In genomic region chr22:31350410-31350863, GRCh38 we compare ENCODE assay signal across 1 cellular context.
TF ChIP-seq lines count a peak whose summit lies in the region.

No MANE protein-coding gene starts in this region.

TF ChIP-seq in HepG2, 621 proteins besides CTCF, POLR2A, EP300 and RAD21 (continued from another document and continues in another):
- TF ChIP-seq ZKSCAN1 (IDR thresholded peaks at IDR 0.05; ENCODE audit: low read length) (peak; percentile 96), SP4 (CRISPR knock-in tag; IDR thresholded peaks at IDR 0.05) (no peak), ZNF614 (CRISPR knock-in tag; IDR thresholded peaks at IDR 0.05; ENCODE audit: borderline replicate concordance) (no peak), CHD4 (IDR thresholded peaks at IDR 0.05; ENCODE audit: borderline replicate concordance, low read length) (no peak; the same call in 1 of the 2 replicates), ZNF597 (CRISPR knock-in tag; IDR thresholded peaks at IDR 0.05) (no peak), ZC3H13 (CRISPR knock-in tag; IDR thresholded peaks at IDR 0.05) (no peak), RCOR2 (CRISPR knock-in tag; IDR thresholded peaks at IDR 0.05) (peak; percentile 87), MLXIP (CRISPR knock-in tag; IDR thresholded peaks at IDR 0.05; ENCODE audit: borderline replicate concordance) (no peak), ZNF557 (CRISPR knock-in tag; IDR thresholded peaks at IDR 0.05) (no peak), ZBTB25 (CRISPR knock-in tag; IDR thresholded peaks at IDR 0.05) (no peak), ELK4 (CRISPR knock-in tag; IDR thresholded peaks at IDR 0.05; ENCODE audit: borderline replicate concordance) (no peak), SP5 (CRISPR knock-in tag; IDR thresholded peaks at IDR 0.05; ENCODE audit: borderline replicate concordance, low read depth) (no peak), ZNF414 (CRISPR knock-in tag; IDR thresholded peaks at IDR 0.05) (no peak), ZFX (CRISPR knock-in tag; IDR thresholded peaks at IDR 0.05; ENCODE audit: low read depth) (peak; percentile 54), NR2F2 (IDR thresholded peaks at IDR 0.05; ENCODE audit: borderline replicate concordance, low read depth) (no peak), RARA (CRISPR knock-in tag; IDR thresholded peaks at IDR 0.05) (peak; percentile 51), HCFC1 (IDR thresholded peaks at IDR 0.05; ENCODE audit: low read depth, low read length) (no peak), ZNF576 (CRISPR knock-in tag; IDR thresholded peaks at IDR 0.05) (no peak), ZNF550 (CRISPR knock-in tag; IDR thresholded peaks at IDR 0.05; ENCODE audit: borderline replicate concordance) (no peak), ZNF883 (CRISPR knock-in tag; IDR thresholded peaks at IDR 0.05; ENCODE audit: not compliant biosample characterization) (no peak), SAP130 (CRISPR knock-in tag; IDR thresholded peaks at IDR 0.05; ENCODE audit: low read depth) (peak; percentile 64), ZNF615 (CRISPR knock-in tag; IDR thresholded peaks at IDR 0.05; ENCODE audit: borderline replicate concordance) (no peak), GATAD2A (CRISPR knock-in tag; IDR thresholded peaks at IDR 0.05) (peak; percentile 62; the same call in 1 of the 2 replicates), ZSCAN21 (CRISPR knock-in tag; IDR thresholded peaks at IDR 0.05; ENCODE audit: borderline replicate concordance) (no peak), ZKSCAN5 (CRISPR knock-in tag; IDR thresholded peaks at IDR 0.05) (no peak), NR3C1 (CRISPR knock-in tag; IDR thresholded peaks at IDR 0.05) (no peak), ZNF12 (CRISPR knock-in tag; IDR thresholded peaks at IDR 0.05) (no peak), EZH2 (conservative IDR thresholded peaks at IDR 0.05; ENCODE audit: low read depth, low read length) (no peak), SETDB1 (CRISPR knock-in tag; IDR thresholded peaks at IDR 0.05; ENCODE audit: borderline replicate concordance) (no peak), SRF (IDR thresholded peaks at IDR 0.05; ENCODE audit: low read depth, low read length) (no peak), ZNF142 (CRISPR knock-in tag; IDR thresholded peaks at IDR 0.05) (no peak), STAG1 (CRISPR knock-in tag; IDR thresholded peaks at IDR 0.05) (no peak), HMGA1 (CRISPR knock-in tag; conservative IDR thresholded peaks at IDR 0.05) (no peak), SAFB2 (CRISPR knock-in tag; IDR thresholded peaks at IDR 0.05; ENCODE audit: borderline replicate concordance, low read depth) (peak; percentile 40; the same call in 1 of the 2 replicates), MBNL3 (CRISPR knock-in tag; conservative IDR thresholded peaks at IDR 0.05) (no peak), NBN (conservative IDR thresholded peaks at IDR 0.05) (no peak), ZNF878 (CRISPR knock-in tag; IDR thresholded peaks at IDR 0.05) (no peak), ZNF772 (CRISPR knock-in tag; IDR thresholded peaks at IDR 0.05) (no peak), MLLT10 (CRISPR knock-in tag; IDR thresholded peaks at IDR 0.05) (no peak), FOXA3 (CRISPR knock-in tag; IDR thresholded peaks at IDR 0.05) (no peak; the same call in 1 of the 2 replicates), ZNF343 (CRISPR knock-in tag; IDR thresholded peaks at IDR 0.05) (no peak), RFX5 (IDR thresholded peaks at IDR 0.05; ENCODE audit: low read depth, low read length) (peak; percentile 79), CEBPB (IDR thresholded peaks at IDR 0.05; ENCODE audit: borderline replicate concordance, low read depth, low read length) (no peak), ZFP36 (IDR thresholded peaks at IDR 0.05; ENCODE audit: borderline replicate concordance, low read depth, low read length, partially characterized antibody) (no peak), ZFP1 (CRISPR knock-in tag; IDR thresholded peaks at IDR 0.05) (no peak), EED (CRISPR knock-in tag; IDR thresholded peaks at IDR 0.05) (no peak), AGO1 (IDR thresholded peaks at IDR 0.05; ENCODE audit: low read depth, low read length, poor library complexity, severe bottlenecking) (no peak), SALL1 (CRISPR knock-in tag; IDR thresholded peaks at IDR 0.05) (peak; percentile 71), DPF2 (CRISPR knock-in tag; IDR thresholded peaks at IDR 0.05; ENCODE audit: borderline replicate concordance, low read depth) (no peak), NR2C2 (CRISPR knock-in tag; IDR thresholded peaks at IDR 0.05; ENCODE audit: borderline replicate concordance) (0 out of 2 replicates have a peak, but pooled peaks have one; percentile 16), GFI1 (CRISPR knock-in tag; IDR thresholded peaks at IDR 0.05; ENCODE audit: borderline replicate concordance) (no peak), SIN3B (IDR thresholded peaks at IDR 0.05; ENCODE audit: low read length) (no peak), ZNF549 (CRISPR knock-in tag; IDR thresholded peaks at IDR 0.05) (no peak), CEBPG (CRISPR knock-in tag; IDR thresholded peaks at IDR 0.05) (no peak), PPARG (CRISPR knock-in tag; conservative IDR thresholded peaks at IDR 0.05) (no peak), TAF15 (IDR thresholded peaks at IDR 0.05; ENCODE audit: low read depth, low read length, poor library complexity, severe bottlenecking) (no peak), SRY (CRISPR knock-in tag; IDR thresholded peaks at IDR 0.05) (no peak), PCBP1 (IDR thresholded peaks at IDR 0.05; ENCODE audit: borderline replicate concordance, low read depth, low read length) (no peak), HNRNPL (IDR thresholded peaks at IDR 0.05; ENCODE audit: low read depth, low read length) (no peak), NFKBIZ (CRISPR knock-in tag; IDR thresholded peaks at IDR 0.05) (no peak), JARID2 (CRISPR knock-in tag; IDR thresholded peaks at IDR 0.05; ENCODE audit: insufficient replicate concordance) (no peak), ZNF792 (CRISPR knock-in tag; IDR thresholded peaks at IDR 0.05) (no peak), SKI (IDR thresholded peaks at IDR 0.05; ENCODE audit: partially characterized antibody) (no peak), MAFG (CRISPR knock-in tag; IDR thresholded peaks at IDR 0.05) (no peak)
